ENCODE assay signal across 8 cellular contexts in genomic region chr13:46295531-46296464, GRCh38.
DNase-seq lines count a peak whose midpoint lies in the region; ATAC-seq, FAIRE-seq and TF ChIP-seq lines count a peak whose summit lies in the region.

No MANE protein-coding gene starts in this region.

- H3K4me2 ChIP-seq in astrocyte (ENCODE audit: low read length), result peak overlapping the region; percentile 64

- peaks cover 24% of the 10 kb centered on the region for H3K4me1 ChIP-seq in astrocyte (ENCODE audit: insufficient read depth, low read length)

- no peaks in the 10 kb centered on the region for H3K36me3 Mint-ChIP-seq in astrocyte (ENCODE audit: low read depth, unreplicated experiment)
- no peaks in the 10 kb centered on the region for H3K36me3 Mint-ChIP-seq in stimulated activated memory B cell treated with anti-CD40 and anti-IgM and Interleukin-4, amounts not matched to agents 10 μg/mL and 1 μg/mL and 100 μg/mL, for 72 hours

- H3K27ac ChIP-seq in astrocyte (ENCODE audit: low read depth, low read length), result peak overlapping the region; percentile 75

- H3K4me3 Mint-ChIP-seq in astrocyte (ENCODE audit: unreplicated experiment), result no peak overlapping the region
- H3K4me3 Mint-ChIP-seq in stimulated activated memory B cell treated with anti-CD40 and anti-IgM and Interleukin-4, amounts not matched to agents 10 μg/mL and 1 μg/mL and 100 μg/mL, for 72 hours, result peak overlapping the region; percentile 51

- no peak overlapping the region for H2AFZ ChIP-seq in astrocyte (ENCODE audit: low read depth, low read length)

- H3K27me3 ChIP-seq in astrocyte (ENCODE audit: insufficient read depth, low read length), result no peaks in the 10 kb centered on the region

- no peaks in the 10 kb centered on the region for H3K79me2 ChIP-seq in astrocyte (ENCODE audit: insufficient read depth, low read length)

- H4K20me1 ChIP-seq in astrocyte (ENCODE audit: insufficient read depth, low read length), result no peaks in the 10 kb centered on the region

- ATAC-seq in HG02870 (IDR thresholded peaks at IDR 0.05; ENCODE audit: unreplicated experiment) (peak; percentile 61), SK-N-SH treated with all-trans-retinoic acid at 6 μM for 48 hours (peak; percentile 64), left lobe of liver (peak; percentile 82)
- peak; percentile 92 for ATAC-seq in stimulated activated memory B cell treated with anti-CD40 and anti-IgM and Interleukin-4, amounts not matched to agents 10 μg/mL and 1 μg/mL and 100 μg/mL, for 72 hours

- FAIRE-seq in astrocyte (lab: Jason Lieb, UNC), result peak; percentile 97

- peak overlapping the region; percentile 95 for H3K27ac Mint-ChIP-seq in astrocyte (ENCODE audit: unreplicated experiment)
- H3K27ac Mint-ChIP-seq in stimulated activated memory B cell treated with anti-CD40 and anti-IgM and Interleukin-4, amounts not matched to agents 10 μg/mL and 1 μg/mL and 100 μg/mL, for 72 hours, result peak overlapping the region; percentile 57

- H3K9me3 Mint-ChIP-seq in astrocyte (ENCODE audit: unreplicated experiment), result peaks cover 11% of the 10 kb centered on the region
- no peaks in the 10 kb centered on the region for H3K9me3 Mint-ChIP-seq in stimulated activated memory B cell treated with anti-CD40 and anti-IgM and Interleukin-4, amounts not matched to agents 10 μg/mL and 1 μg/mL and 100 μg/mL, for 72 hours

- TF ChIP-seq CTCF in astrocyte (IDR thresholded peaks at IDR 0.05; ENCODE audit: insufficient read depth, low read depth, low read length), result no peak

- H3K36me3 ChIP-seq in astrocyte (ENCODE audit: insufficient read depth, low read length), result no peaks in the 10 kb centered on the region

- H3K27me3 Mint-ChIP-seq in astrocyte (ENCODE audit: low read depth, unreplicated experiment), result peaks cover 2% of the 10 kb centered on the region
- H3K27me3 Mint-ChIP-seq in stimulated activated memory B cell treated with anti-CD40 and anti-IgM and Interleukin-4, amounts not matched to agents 10 μg/mL and 1 μg/mL and 100 μg/mL, for 72 hours, result peaks cover 18% of the 10 kb centered on the region

- peaks cover 20% of the 10 kb centered on the region for H3K4me1 Mint-ChIP-seq in astrocyte (ENCODE audit: low read depth, unreplicated experiment)
- peaks cover 15% of the 10 kb centered on the region for H3K4me1 Mint-ChIP-seq in stimulated activated memory B cell treated with anti-CD40 and anti-IgM and Interleukin-4, amounts not matched to agents 10 μg/mL and 1 μg/mL and 100 μg/mL, for 72 hours

- DNase-seq in ELR (ENCODE audit: low read depth) (peak; percentile 70), astrocyte (ENCODE audit: low read depth) (peak; percentile 96), left lobe of liver (ENCODE audit: low spot score) (peak; percentile 90), GOT3 (lab: John Stamatoyannopoulos, UW) (no peak), NCI-H69 (lab: John Stamatoyannopoulos, UW) (no peak)

- no peaks in the 10 kb centered on the region for H3K9me3 ChIP-seq in astrocyte (ENCODE audit: insufficient read depth, low read depth, low read length)

- no peak overlapping the region for H3K4me3 ChIP-seq in astrocyte (ENCODE audit: insufficient read depth, low read depth, low read length)

- peak overlapping the region; percentile 28 for H3K9ac ChIP-seq in astrocyte (ENCODE audit: low read length)

TF ChIP-seq in SK-N-SH treated with all-trans-retinoic acid at 6 μM for 48 hours, 23 proteins besides CTCF, POLR2A, EP300 and RAD21:
- TF ChIP-seq BACH2 (CRISPR knock-in tag; IDR thresholded peaks at IDR 0.05; ENCODE audit: borderline replicate concordance) (no peak), ZNF70 (CRISPR knock-in tag; IDR thresholded peaks at IDR 0.05) (no peak), ZFP3 (CRISPR knock-in tag; IDR thresholded peaks at IDR 0.05) (no peak), CSRNP3 (CRISPR knock-in tag; IDR thresholded peaks at IDR 0.05) (no peak), OSR1 (CRISPR knock-in tag; IDR thresholded peaks at IDR 0.05) (no peak), ISL1 (CRISPR knock-in tag; IDR thresholded peaks at IDR 0.05) (no peak), TCF4 (CRISPR knock-in tag; IDR thresholded peaks at IDR 0.05; ENCODE audit: borderline replicate concordance) (no peak)

Comparison
In these comparisons a context has a peak if more than half of its experiments do, and no peak if none do; other contexts are left out.
1. DNase-seq: peak in ELR (single experiment), astrocyte (single experiment) and left lobe of liver (single experiment); none in GOT3 (single experiment) and NCI-H69 (single experiment).
2. Peak in every context shown above with its lines, with median percentiles within 50 percentile points of each other: ATAC-seq.